ENCODE assay signal across 29 cellular contexts in the genomic region with DNA sequence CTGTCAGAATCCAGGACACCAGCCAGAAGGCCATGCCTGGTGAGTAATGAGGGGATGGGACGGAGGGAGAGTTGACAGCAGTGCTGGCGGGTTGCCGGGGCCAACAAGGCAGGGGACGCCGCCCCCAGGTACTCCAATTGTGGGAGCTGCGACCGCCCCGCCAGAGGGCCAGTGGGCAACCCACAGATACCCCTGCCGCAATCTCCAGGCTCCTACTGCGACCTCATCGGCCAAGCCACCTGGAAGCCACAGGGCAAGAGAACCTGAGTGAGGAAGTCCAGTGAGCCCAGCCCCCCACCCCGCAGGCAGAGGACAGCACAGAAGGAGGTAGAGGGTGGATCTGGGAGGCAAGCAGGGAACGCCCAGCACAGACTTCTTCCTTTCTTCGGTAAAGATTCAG.
"Had no signal": no experiment of that assay in that cellular context is flagged by ENCODE, and none has a peak within 500 bp of the region (broad histone marks: within the 10 kb centered on the region; RNA-seq: fewer than 3 reads in every experiment).

No MANE protein-coding gene starts in this region.

- H3K9me3 ChIP-seq: body of pancreas, esophagus squamous epithelium, gastroesophageal sphincter had no signal

- H3K4me1 ChIP-seq: body of pancreas, esophagus squamous epithelium, gastroesophageal sphincter had no signal

- H3K27me3 ChIP-seq: body of pancreas, esophagus squamous epithelium had no signal

- H3K36me3 ChIP-seq: esophagus squamous epithelium, gastroesophageal sphincter had no signal

- H3K4me1 Mint-ChIP-seq: activated CD4-positive, alpha-beta memory T cell treated with anti-CD3 and anti-CD28 coated beads, Interleukin-2, amount 10 ng/mL, durations not matched to agents 7 days and 5 days; activated CD4-positive, alpha-beta T cell treated with anti-CD3 and anti-CD28 coated beads for 36 hours; activated CD4-positive, alpha-beta T cell treated with anti-CD3 and anti-CD28 coated beads, Interleukin-2, amount 10 ng/mL, durations not matched to agents 7 days and 5 days; T-helper 17 cell had no signal

- H3K27ac Mint-ChIP-seq: activated CD4-positive, alpha-beta memory T cell treated with anti-CD3 and anti-CD28 coated beads, Interleukin-2, amount 10 ng/mL, durations not matched to agents 7 days and 5 days; activated CD4-positive, alpha-beta T cell treated with anti-CD3 and anti-CD28 coated beads for 36 hours; activated CD4-positive, alpha-beta T cell treated with anti-CD3 and anti-CD28 coated beads, Interleukin-2, amount 10 ng/mL, durations not matched to agents 7 days and 5 days; activated naive CD4-positive, alpha-beta T cell treated with anti-CD3 and anti-CD28 coated beads for 36 hours; activated naive CD8-positive, alpha-beta T cell; activated T-helper 1 cell treated with anti-CD3 and anti-CD28 coated beads, Interleukin-12 subunit alpha, Interleukin-12 subunit beta, Interleukin-2, Interleukin-4 antibody, amounts not matched to agents 30 ng/mL and 10 ng/mL and 1 ng/mL, durations not matched to agents 14 hours and 24 hours and 36 hours; activated T-helper 2 cell treated with anti-CD3 and anti-CD28 coated beads, Interferon-gamma antibody, Interleukin-2, Interleukin-4, amounts not matched to agents 10 μg/mL and 5 μg/mL and 100 μg/mL, durations not matched to agents 14 hours and 24 hours and 36 hours; effector memory CD8-positive, alpha-beta T cell; T-helper 17 cell; T-helper 2 cell treated with Interferon-gamma antibody and Interleukin-4, amounts not matched to agents 5 μg/mL and 100 μg/mL, for 36 hours had no signal

- H3K4me3 ChIP-seq: body of pancreas, esophagus squamous epithelium, gastroesophageal sphincter had no signal

- H3K4me3 Mint-ChIP-seq: activated CD4-positive, alpha-beta memory T cell treated with anti-CD3 and anti-CD28 coated beads, Interleukin-2, amount 10 ng/mL, durations not matched to agents 7 days and 5 days; activated CD4-positive, alpha-beta T cell treated with anti-CD3 and anti-CD28 coated beads for 36 hours; activated CD4-positive, alpha-beta T cell treated with anti-CD3 and anti-CD28 coated beads, Interleukin-2, amount 10 ng/mL, durations not matched to agents 7 days and 5 days; activated naive CD4-positive, alpha-beta T cell treated with anti-CD3 and anti-CD28 coated beads for 36 hours; activated naive CD8-positive, alpha-beta T cell; activated T-helper 1 cell treated with anti-CD3 and anti-CD28 coated beads, Interleukin-12 subunit alpha, Interleukin-12 subunit beta, Interleukin-2, Interleukin-4 antibody, amounts not matched to agents 30 ng/mL and 10 ng/mL and 1 ng/mL, durations not matched to agents 14 hours and 24 hours and 36 hours; effector memory CD8-positive, alpha-beta T cell; T-helper 17 cell; T-helper 2 cell treated with Interferon-gamma antibody and Interleukin-4, amounts not matched to agents 5 μg/mL and 100 μg/mL, for 36 hours had no signal

- H3K36me3 Mint-ChIP-seq: activated naive CD8-positive, alpha-beta T cell had no signal

- H3K27me3 Mint-ChIP-seq: activated CD4-positive, alpha-beta memory T cell treated with anti-CD3 and anti-CD28 coated beads, Interleukin-2, amount 10 ng/mL, durations not matched to agents 7 days and 5 days; activated CD4-positive, alpha-beta T cell treated with anti-CD3 and anti-CD28 coated beads for 36 hours; activated CD4-positive, alpha-beta T cell treated with anti-CD3 and anti-CD28 coated beads, Interleukin-2, amount 10 ng/mL, durations not matched to agents 7 days and 5 days; activated naive CD8-positive, alpha-beta T cell; effector memory CD8-positive, alpha-beta T cell had no signal

- DNase-seq: activated CD4-positive, alpha-beta memory T cell treated with anti-CD3 and anti-CD28 coated beads, Interleukin-2, amount 10 ng/mL, durations not matched to agents 7 days and 5 days; activated CD4-positive, alpha-beta T cell treated with anti-CD3 and anti-CD28 coated beads for 36 hours; activated CD4-positive, alpha-beta T cell treated with anti-CD3 and anti-CD28 coated beads, Interleukin-2, amount 10 ng/mL, durations not matched to agents 7 days and 5 days; activated CD4-positive, alpha-beta T cell treated with anti-CD3 and anti-CD28 coated beads, Interleukin-2, amount 50 U/mL, for 4 hours; activated CD4-positive, CD25-positive, alpha-beta regulatory T cell; activated CD4-positive, CD25-positive, alpha-beta regulatory T cell treated with anti-CD3 and anti-CD28 coated beads, Interleukin-2, amount 50 U/mL, for 72 hours; activated effector memory CD4-positive, alpha-beta T cell treated with anti-CD3 and anti-CD28 coated beads, Interleukin-2, amount 50 U/mL, for 16 hours; activated naive CD4-positive, alpha-beta T cell treated with anti-CD3 and anti-CD28 coated beads for 36 hours; activated T-cell treated with anti-CD3 and anti-CD28 coated beads, Interleukin-2, amount 50 U/mL, for 1 hour; activated T-cell treated with anti-CD3 and anti-CD28 coated beads, Interleukin-2, amount 50 U/mL, for 48 hours; amygdala; aorta; body of pancreas; caudate nucleus; cortex of kidney; dermis blood vessel endothelial cell; effector CD4-positive, alpha-beta T cell; effector memory CD8-positive, alpha-beta T cell; esophagus squamous epithelium; foreskin melanocyte; T-helper 1 cell; T-helper 17 cell; T1000 had no signal

- H3K27ac ChIP-seq: body of pancreas, epithelial cell of prostate, esophagus squamous epithelium, gastroesophageal sphincter had no signal

- H3K9me3 Mint-ChIP-seq: activated CD4-positive, alpha-beta T cell treated with anti-CD3 and anti-CD28 coated beads, Interleukin-2, amount 10 ng/mL, durations not matched to agents 7 days and 5 days; activated naive CD4-positive, alpha-beta T cell treated with anti-CD3 and anti-CD28 coated beads for 36 hours; activated T-helper 1 cell treated with anti-CD3 and anti-CD28 coated beads, Interleukin-12 subunit alpha, Interleukin-12 subunit beta, Interleukin-2, Interleukin-4 antibody, amounts not matched to agents 30 ng/mL and 10 ng/mL and 1 ng/mL, durations not matched to agents 14 hours and 24 hours and 36 hours; activated T-helper 2 cell treated with anti-CD3 and anti-CD28 coated beads, Interferon-gamma antibody, Interleukin-2, Interleukin-4, amounts not matched to agents 10 μg/mL and 5 μg/mL and 100 μg/mL, durations not matched to agents 14 hours and 24 hours and 36 hours; effector memory CD8-positive, alpha-beta T cell; T-helper 2 cell treated with Interferon-gamma antibody and Interleukin-4, amounts not matched to agents 5 μg/mL and 100 μg/mL, for 36 hours had no signal

- ATAC-seq: activated CD4-positive, alpha-beta T cell treated with anti-CD3 and anti-CD28 coated beads for 36 hours; body of pancreas; effector memory CD8-positive, alpha-beta T cell; gastroesophageal sphincter; T-helper 17 cell had no signal
